ENCODE assay signal across 8 cellular contexts in genomic region chr21:14403681-14404318, GRCh38. TPM values are rescaled to one million over a fixed set of nuclear protein-coding genes. Genes with fewer than 3 reads are reported as not detected.
A peak's percentile ranks its signal among the peaks of the same experiment; 100 is the strongest.
DNase-seq lines count a peak whose midpoint lies in the region; ATAC-seq and TF ChIP-seq lines count a peak whose summit lies in the region.

No MANE protein-coding gene starts in this region.

- POLR2A ChIA-PET in RWPE1 (lab: Yijun Ruan, JAX; ENCODE audit: low non-redundant PET): no interaction called here

- H3K27me3 Mint-ChIP-seq in activated CD8-positive, alpha-beta memory T cell treated with anti-CD3 and anti-CD28 coated beads, Interleukin-2, amount 10 ng/mL, durations not matched to agents 7 days and 5 days: no peaks in the 10 kb centered on the region

- H3K4me1 Mint-ChIP-seq in activated CD8-positive, alpha-beta memory T cell treated with anti-CD3 and anti-CD28 coated beads, Interleukin-2, amount 10 ng/mL, durations not matched to agents 7 days and 5 days: peaks cover 1% of the 10 kb centered on the region

- H3K4me3 Mint-ChIP-seq in activated CD8-positive, alpha-beta memory T cell treated with anti-CD3 and anti-CD28 coated beads, Interleukin-2, amount 10 ng/mL, durations not matched to agents 7 days and 5 days: no peak overlapping the region

- no peaks in the 10 kb centered on the region for H3K9me3 Mint-ChIP-seq in activated CD8-positive, alpha-beta memory T cell treated with anti-CD3 and anti-CD28 coated beads, Interleukin-2, amount 10 ng/mL, durations not matched to agents 7 days and 5 days (ENCODE audit: low read depth)

- no peak overlapping the region for H3K27ac Mint-ChIP-seq in activated CD8-positive, alpha-beta memory T cell treated with anti-CD3 and anti-CD28 coated beads, Interleukin-2, amount 10 ng/mL, durations not matched to agents 7 days and 5 days

- no peak for DNase-seq in activated CD8-positive, alpha-beta memory T cell treated with anti-CD3 and anti-CD28 coated beads, Interleukin-2, amount 10 ng/mL, durations not matched to agents 7 days and 5 days
- DNase-seq in activated CD8-positive, alpha-beta memory T cell treated with anti-CD3 and anti-CD28 coated beads, Interleukin-2, amount 50 U/mL, for 4 hours: no peak
- DNase-seq in RWPE1 (ENCODE audit: low spot score) (peak; percentile 15), fibroblast of peridontal ligament (ENCODE audit: extremely low read depth) (peak; percentile 69), renal cortical epithelial cell (ENCODE audit: low read depth) (peak; percentile 39), amniotic stem cell (lab: John Stamatoyannopoulos, UW) (no peak)
- DNase-seq in stimulated activated CD4-positive, alpha-beta T cell treated with anti-CD3 and anti-CD28 coated beads, Interleukin-4, amount 100 ng/mL, for 1 hour: no peak

- no peaks in the 10 kb centered on the region for H3K36me3 Mint-ChIP-seq in activated CD8-positive, alpha-beta memory T cell treated with anti-CD3 and anti-CD28 coated beads, Interleukin-2, amount 10 ng/mL, durations not matched to agents 7 days and 5 days

- CTCF ChIA-PET in activated CD8-positive, alpha-beta memory T cell treated with anti-CD3 and anti-CD28 coated beads, Interleukin-2, amount 10 ng/mL, durations not matched to agents 7 days and 5 days (lab: Charles Lee): interaction anchor here (0.9 to 1.5 kb wide), 5 partner anchors 32 to 460 kb away, joined by 3 to 6 read pairs (median 3); no protein-coding TSS in a partner anchor
- CTCF ChIA-PET in RWPE1 (lab: Yijun Ruan, JAX): interaction anchor here (0.5 to 1.7 kb wide), 3 partner anchors 11 to 333 kb away, joined by 3 to 8 read pairs (median 3); no protein-coding TSS in a partner anchor

- no peak overlapping the region for H3K27ac ChIP-seq in RWPE1

- peak; percentile 60 for ATAC-seq in activated CD8-positive, alpha-beta memory T cell treated with anti-CD3 and anti-CD28 coated beads, Interleukin-2, amount 10 ng/mL, durations not matched to agents 7 days and 5 days
- ATAC-seq in HG03469 (IDR thresholded peaks at IDR 0.05; ENCODE audit: unreplicated experiment): peak; percentile 61

- peak; percentile 74 for TF ChIP-seq CTCF in RWPE1 (conservative IDR thresholded peaks at IDR 0.05; ENCODE audit: low read depth)

RNA-seq across cellular contexts. Expression of gene HSPA13, which starts 20.9 kb away (rescaled TPM):
- 10 to 100 TPM; 20.8 to 32.4 TPM for total RNA-seq in activated CD8-positive, alpha-beta memory T cell treated with anti-CD3 and anti-CD28 coated beads, Interleukin-2, amount 10 ng/mL, durations not matched to agents 7 days and 5 days
- total RNA-seq in renal cortical epithelial cell: 33.1 and 53.7 TPM in 2 replicates

Comparison
In these comparisons a context has a peak if more than half of its experiments do, and no peak if none do; other contexts are left out.
1. DNase-seq: peak in RWPE1 (single experiment), fibroblast of peridontal ligament (single experiment) and renal cortical epithelial cell (single experiment); none in activated CD8-positive, alpha-beta memory T cell treated with anti-CD3 and anti-CD28 coated beads, Interleukin-2, amount 10 ng/mL, durations not matched to agents 7 days and 5 days (single experiment), activated CD8-positive, alpha-beta memory T cell treated with anti-CD3 and anti-CD28 coated beads, Interleukin-2, amount 50 U/mL, for 4 hours (single experiment), amniotic stem cell (single experiment) and stimulated activated CD4-positive, alpha-beta T cell treated with anti-CD3 and anti-CD28 coated beads, Interleukin-4, amount 100 ng/mL, for 1 hour (single experiment).